ENCODE assay signal across 8 cellular contexts in the genomic region with DNA sequence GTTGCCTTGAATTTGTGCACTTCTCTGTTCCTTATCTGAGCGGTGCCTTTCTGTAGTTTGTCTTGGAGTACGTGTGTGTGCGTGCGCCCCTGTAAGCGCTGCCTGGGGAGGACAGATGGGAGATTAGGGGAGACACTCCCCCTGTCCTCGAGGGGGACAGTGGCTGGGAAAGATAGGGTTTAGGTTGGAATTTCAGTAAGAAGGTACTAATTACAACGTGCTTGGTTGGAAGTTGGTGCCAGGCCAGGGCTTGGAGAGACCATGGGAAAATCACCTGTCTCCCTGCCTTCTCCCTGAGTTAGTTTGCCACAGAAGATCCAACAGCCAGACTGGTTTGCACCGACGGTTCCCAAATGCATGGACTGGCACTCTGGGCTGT.
DNase-seq lines count a peak whose midpoint lies in the region; ATAC-seq and TF ChIP-seq lines count a peak whose summit lies in the region.

No MANE protein-coding gene starts in this region.

- H3K9me3 ChIP-seq in SK-N-MC (ENCODE audit: low read depth, low read length): no peaks in the 10 kb centered on the region
- H3K9me3 ChIP-seq in neural cell (ENCODE audit: low read length): no peaks in the 10 kb centered on the region

- H3K36me3 ChIP-seq in SK-N-MC (ENCODE audit: insufficient read depth, low read length): peaks cover 40% of the 10 kb centered on the region
- no peaks in the 10 kb centered on the region for H3K36me3 ChIP-seq in neural cell (ENCODE audit: insufficient read depth, low read length)

- H3K79me2 ChIP-seq in neural cell (replicated peaks; ENCODE audit: insufficient read depth, low read length): no peaks in the 10 kb centered on the region

- TF ChIP-seq EP300 in neural cell (conservative IDR thresholded peaks at IDR 0.05; ENCODE audit: poor library complexity, severe bottlenecking): no peak

- ATAC-seq in GM18508 (IDR thresholded peaks at IDR 0.05; ENCODE audit: insufficient read depth, unreplicated experiment) (peak; percentile 1), HG02642 (IDR thresholded peaks at IDR 0.05; ENCODE audit: poor library complexity, unreplicated experiment) (peak; percentile 23), esophagus mucosa (peak; percentile 31)

- TF ChIP-seq CTCF in neural cell (IDR thresholded peaks at IDR 0.05; ENCODE audit: poor library complexity, severe bottlenecking): no peak

- H3K4me3 ChIP-seq in SK-N-MC (peak overlapping the region; percentile 81), neural cell (ENCODE audit: low read length) (peak overlapping the region; percentile 62)

- no peaks in the 10 kb centered on the region for H3K27me3 ChIP-seq in neural cell (ENCODE audit: insufficient read depth, low read depth, low read length)

- H3K9me2 ChIP-seq in neural cell (ENCODE audit: insufficient read depth, low read length): no peaks in the 10 kb centered on the region

- peak overlapping the region; percentile 46 for H3K4me2 ChIP-seq in neural cell (ENCODE audit: low read length)

- no peak overlapping the region for H2AFZ ChIP-seq in neural cell (ENCODE audit: low read depth, low read length)

- H4K20me1 ChIP-seq in neural cell (ENCODE audit: insufficient read depth): no peaks in the 10 kb centered on the region

- no peak for TF ChIP-seq RAD21 in neural cell (conservative IDR thresholded peaks at IDR 0.05)

- no peaks in the 10 kb centered on the region for H3F3A ChIP-seq in neural cell (ENCODE audit: insufficient read depth, low read length, poor library complexity, severe bottlenecking)

- no peak for DNase-seq in SK-N-MC (ENCODE audit: low read depth, low spot score)
- no peak for DNase-seq in NCI-H510A treated with DMSO at 0.1 percent for 48 hours (lab: John Stamatoyannopoulos, UW)
- no peak for DNase-seq in stimulated activated naive CD4-positive, alpha-beta T cell (lab: John Stamatoyannopoulos, UW)
- no peak for DNase-seq in DMS153 treated with DMSO at 0.1 percent for 48 hours (lab: John Stamatoyannopoulos, UW; ENCODE audit: unreplicated experiment)

- H3K9ac ChIP-seq in SK-N-MC (ENCODE audit: insufficient read length): peak overlapping the region; percentile 73
- H3K9ac ChIP-seq in neural cell (ENCODE audit: low read length): peak overlapping the region; percentile 44

- peak overlapping the region; percentile 59 for H3K27ac ChIP-seq in SK-N-MC
- H3K27ac ChIP-seq in neural cell (ENCODE audit: low read length): no peak overlapping the region

TF ChIP-seq in neural cell, 6 proteins besides CTCF, POLR2A, EP300 and RAD21:
- TF ChIP-seq, protein P1, sequence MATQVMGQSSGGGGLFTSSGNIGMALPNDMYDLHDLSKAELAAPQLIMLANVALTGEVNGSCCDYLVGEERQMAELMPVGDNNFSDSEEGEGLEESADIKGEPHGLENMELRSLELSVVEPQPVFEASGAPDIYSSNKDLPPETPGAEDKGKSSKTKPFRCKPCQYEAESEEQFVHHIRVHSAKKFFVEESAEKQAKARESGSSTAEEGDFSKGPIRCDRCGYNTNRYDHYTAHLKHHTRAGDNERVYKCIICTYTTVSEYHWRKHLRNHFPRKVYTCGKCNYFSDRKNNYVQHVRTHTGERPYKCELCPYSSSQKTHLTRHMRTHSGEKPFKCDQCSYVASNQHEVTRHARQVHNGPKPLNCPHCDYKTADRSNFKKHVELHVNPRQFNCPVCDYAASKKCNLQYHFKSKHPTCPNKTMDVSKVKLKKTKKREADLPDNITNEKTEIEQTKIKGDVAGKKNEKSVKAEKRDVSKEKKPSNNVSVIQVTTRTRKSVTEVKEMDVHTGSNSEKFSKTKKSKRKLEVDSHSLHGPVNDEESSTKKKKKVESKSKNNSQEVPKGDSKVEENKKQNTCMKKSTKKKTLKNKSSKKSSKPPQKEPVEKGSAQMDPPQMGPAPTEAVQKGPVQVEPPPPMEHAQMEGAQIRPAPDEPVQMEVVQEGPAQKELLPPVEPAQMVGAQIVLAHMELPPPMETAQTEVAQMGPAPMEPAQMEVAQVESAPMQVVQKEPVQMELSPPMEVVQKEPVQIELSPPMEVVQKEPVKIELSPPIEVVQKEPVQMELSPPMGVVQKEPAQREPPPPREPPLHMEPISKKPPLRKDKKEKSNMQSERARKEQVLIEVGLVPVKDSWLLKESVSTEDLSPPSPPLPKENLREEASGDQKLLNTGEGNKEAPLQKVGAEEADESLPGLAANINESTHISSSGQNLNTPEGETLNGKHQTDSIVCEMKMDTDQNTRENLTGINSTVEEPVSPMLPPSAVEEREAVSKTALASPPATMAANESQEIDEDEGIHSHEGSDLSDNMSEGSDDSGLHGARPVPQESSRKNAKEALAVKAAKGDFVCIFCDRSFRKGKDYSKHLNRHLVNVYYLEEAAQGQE (IDR thresholded peaks at IDR 0.05; ENCODE audit: borderline replicate concordance): no peak
- TF ChIP-seq MXI1 (conservative IDR thresholded peaks at IDR 0.05; ENCODE audit: poor library complexity, severe bottlenecking) (no peak), EZH2 (IDR thresholded peaks at IDR 0.05; ENCODE audit: borderline replicate concordance, insufficient read depth, low read length, poor library complexity, severe bottlenecking) (no peak), POLR2AphosphoS5 (IDR thresholded peaks at IDR 0.05) (no peak), TAF1 (IDR thresholded peaks at IDR 0.05; ENCODE audit: low read depth) (no peak), SMC3 (conservative IDR thresholded peaks at IDR 0.05; ENCODE audit: poor library complexity) (no peak)
